1 cellular context compared by ENCODE assay signal in the genomic region with DNA sequence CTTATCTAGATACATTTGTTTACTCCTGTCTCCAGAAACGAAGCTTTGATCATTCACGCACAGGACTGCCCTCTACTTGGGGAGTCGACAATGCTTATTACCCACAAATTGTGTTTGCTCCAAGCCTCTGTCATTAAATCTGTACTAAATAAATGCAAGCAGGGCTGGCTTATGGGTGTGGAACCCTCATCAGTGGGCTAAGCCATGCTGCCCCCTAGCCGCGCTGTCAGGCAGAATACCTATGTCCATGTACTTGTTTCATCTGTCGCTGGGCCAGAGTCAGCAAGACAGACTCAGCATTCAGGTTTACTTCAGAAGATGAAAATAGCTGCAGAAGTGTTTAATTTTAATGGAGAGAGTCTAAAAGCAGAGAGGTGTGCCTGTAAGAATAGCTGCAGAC.
TF ChIP-seq lines count a peak whose summit lies in the region.

No MANE protein-coding gene starts in this region.

TF ChIP-seq in GM23338, 12 proteins besides CTCF, POLR2A, EP300 and RAD21 (continued from another document):
- TF ChIP-seq, protein P1, sequence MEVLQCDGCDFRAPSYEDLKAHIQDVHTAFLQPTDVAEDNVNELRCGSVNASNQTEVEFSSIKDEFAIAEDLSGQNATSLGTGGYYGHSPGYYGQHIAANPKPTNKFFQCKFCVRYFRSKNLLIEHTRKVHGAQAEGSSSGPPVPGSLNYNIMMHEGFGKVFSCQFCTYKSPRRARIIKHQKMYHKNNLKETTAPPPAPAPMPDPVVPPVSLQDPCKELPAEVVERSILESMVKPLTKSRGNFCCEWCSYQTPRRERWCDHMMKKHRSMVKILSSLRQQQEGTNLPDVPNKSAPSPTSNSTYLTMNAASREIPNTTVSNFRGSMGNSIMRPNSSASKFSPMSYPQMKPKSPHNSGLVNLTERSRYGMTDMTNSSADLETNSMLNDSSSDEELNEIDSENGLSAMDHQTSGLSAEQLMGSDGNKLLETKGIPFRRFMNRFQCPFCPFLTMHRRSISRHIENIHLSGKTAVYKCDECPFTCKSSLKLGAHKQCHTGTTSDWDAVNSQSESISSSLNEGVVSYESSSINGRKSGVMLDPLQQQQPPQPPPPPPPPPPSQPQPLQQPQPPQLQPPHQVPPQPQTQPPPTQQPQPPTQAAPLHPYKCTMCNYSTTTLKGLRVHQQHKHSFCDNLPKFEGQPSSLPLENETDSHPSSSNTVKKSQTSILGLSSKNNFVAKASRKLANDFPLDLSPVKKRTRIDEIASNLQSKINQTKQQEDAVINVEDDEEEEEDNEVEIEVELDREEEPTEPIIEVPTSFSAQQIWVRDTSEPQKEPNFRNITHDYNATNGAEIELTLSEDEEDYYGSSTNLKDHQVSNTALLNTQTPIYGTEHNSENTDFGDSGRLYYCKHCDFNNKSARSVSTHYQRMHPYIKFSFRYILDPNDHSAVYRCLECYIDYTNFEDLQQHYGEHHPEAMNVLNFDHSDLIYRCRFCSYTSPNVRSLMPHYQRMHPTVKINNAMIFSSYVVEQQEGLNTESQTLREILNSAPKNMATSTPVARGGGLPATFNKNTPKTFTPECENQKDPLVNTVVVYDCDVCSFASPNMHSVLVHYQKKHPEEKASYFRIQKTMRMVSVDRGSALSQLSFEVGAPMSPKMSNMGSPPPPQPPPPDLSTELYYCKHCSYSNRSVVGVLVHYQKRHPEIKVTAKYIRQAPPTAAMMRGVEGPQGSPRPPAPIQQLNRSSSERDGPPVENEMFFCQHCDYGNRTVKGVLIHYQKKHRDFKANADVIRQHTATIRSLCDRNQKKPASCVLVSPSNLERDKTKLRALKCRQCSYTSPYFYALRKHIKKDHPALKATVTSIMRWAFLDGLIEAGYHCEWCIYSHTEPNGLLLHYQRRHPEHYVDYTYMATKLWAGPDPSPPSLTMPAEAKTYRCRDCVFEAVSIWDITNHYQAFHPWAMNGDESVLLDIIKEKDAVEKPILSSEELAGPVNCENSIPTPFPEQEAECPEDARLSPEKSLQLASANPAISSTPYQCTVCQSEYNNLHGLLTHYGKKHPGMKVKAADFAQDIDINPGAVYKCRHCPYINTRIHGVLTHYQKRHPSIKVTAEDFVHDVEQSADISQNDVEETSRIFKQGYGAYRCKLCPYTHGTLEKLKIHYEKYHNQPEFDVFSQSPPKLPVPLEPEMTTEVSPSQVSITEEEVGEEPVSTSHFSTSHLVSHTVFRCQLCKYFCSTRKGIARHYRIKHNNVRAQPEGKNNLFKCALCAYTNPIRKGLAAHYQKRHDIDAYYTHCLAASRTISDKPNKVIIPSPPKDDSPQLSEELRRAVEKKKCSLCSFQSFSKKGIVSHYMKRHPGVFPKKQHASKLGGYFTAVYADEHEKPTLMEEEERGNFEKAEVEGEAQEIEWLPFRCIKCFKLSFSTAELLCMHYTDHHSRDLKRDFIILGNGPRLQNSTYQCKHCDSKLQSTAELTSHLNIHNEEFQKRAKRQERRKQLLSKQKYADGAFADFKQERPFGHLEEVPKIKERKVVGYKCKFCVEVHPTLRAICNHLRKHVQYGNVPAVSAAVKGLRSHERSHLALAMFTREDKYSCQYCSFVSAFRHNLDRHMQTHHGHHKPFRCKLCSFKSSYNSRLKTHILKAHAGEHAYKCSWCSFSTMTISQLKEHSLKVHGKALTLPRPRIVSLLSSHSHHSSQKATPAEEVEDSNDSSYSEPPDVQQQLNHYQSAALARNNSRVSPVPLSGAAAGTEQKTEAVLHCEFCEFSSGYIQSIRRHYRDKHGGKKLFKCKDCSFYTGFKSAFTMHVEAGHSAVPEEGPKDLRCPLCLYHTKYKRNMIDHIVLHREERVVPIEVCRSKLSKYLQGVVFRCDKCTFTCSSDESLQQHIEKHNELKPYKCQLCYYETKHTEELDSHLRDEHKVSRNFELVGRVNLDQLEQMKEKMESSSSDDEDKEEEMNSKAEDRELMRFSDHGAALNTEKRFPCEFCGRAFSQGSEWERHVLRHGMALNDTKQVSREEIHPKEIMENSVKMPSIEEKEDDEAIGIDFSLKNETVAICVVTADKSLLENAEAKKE (CRISPR knock-in tag; IDR thresholded peaks at IDR 0.05) = no peak
- TF ChIP-seq, protein P2, sequence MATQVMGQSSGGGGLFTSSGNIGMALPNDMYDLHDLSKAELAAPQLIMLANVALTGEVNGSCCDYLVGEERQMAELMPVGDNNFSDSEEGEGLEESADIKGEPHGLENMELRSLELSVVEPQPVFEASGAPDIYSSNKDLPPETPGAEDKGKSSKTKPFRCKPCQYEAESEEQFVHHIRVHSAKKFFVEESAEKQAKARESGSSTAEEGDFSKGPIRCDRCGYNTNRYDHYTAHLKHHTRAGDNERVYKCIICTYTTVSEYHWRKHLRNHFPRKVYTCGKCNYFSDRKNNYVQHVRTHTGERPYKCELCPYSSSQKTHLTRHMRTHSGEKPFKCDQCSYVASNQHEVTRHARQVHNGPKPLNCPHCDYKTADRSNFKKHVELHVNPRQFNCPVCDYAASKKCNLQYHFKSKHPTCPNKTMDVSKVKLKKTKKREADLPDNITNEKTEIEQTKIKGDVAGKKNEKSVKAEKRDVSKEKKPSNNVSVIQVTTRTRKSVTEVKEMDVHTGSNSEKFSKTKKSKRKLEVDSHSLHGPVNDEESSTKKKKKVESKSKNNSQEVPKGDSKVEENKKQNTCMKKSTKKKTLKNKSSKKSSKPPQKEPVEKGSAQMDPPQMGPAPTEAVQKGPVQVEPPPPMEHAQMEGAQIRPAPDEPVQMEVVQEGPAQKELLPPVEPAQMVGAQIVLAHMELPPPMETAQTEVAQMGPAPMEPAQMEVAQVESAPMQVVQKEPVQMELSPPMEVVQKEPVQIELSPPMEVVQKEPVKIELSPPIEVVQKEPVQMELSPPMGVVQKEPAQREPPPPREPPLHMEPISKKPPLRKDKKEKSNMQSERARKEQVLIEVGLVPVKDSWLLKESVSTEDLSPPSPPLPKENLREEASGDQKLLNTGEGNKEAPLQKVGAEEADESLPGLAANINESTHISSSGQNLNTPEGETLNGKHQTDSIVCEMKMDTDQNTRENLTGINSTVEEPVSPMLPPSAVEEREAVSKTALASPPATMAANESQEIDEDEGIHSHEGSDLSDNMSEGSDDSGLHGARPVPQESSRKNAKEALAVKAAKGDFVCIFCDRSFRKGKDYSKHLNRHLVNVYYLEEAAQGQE (IDR thresholded peaks at IDR 0.05; ENCODE audit: unreplicated experiment) = no peak
- TF ChIP-seq POLR2AphosphoS5 (IDR thresholded peaks at IDR 0.05; ENCODE audit: low read depth) = no peak
- no peak for TF ChIP-seq CREB1 (CRISPR knock-in tag; IDR thresholded peaks at IDR 0.05; ENCODE audit: low read depth)
- no peak for TF ChIP-seq ETS1 (IDR thresholded peaks at IDR 0.05)
TF ChIP-seq in GM23338: peak in this region for 0.
